16 cellular contexts compared by ENCODE assay signal in the genomic region with DNA sequence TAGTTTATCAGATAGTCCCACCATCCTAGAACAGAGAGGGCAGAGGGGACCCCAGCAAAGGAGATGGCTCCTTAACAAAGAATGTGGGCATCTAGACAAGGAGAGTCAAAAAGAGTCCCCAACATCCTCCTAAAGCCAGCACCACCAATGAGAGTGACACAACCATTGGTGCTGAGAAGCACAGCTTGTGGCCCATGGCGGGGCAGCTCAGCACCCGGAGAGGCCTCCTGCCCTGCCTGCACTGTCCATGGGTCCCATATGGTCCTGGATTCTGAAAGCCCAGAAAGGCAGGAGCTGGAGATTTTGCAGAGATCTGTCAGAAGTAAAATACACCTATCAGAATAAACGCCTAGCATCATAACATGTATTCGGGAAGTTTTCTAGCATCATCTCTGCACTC.
"Had no signal": no experiment of that assay in that cellular context is flagged by ENCODE, and none has a peak within 500 bp of the region (broad histone marks: within the 10 kb centered on the region; RNA-seq: fewer than 3 reads in every experiment).

No MANE protein-coding gene starts in this region.

- DNase-seq: activated CD4-positive, alpha-beta T cell treated with anti-CD3 and anti-CD28 coated beads, Interleukin-2, amount 10 ng/mL, durations not matched to agents 24 days and 14 days; activated CD8-positive, alpha-beta memory T cell treated with anti-CD3 and anti-CD28 coated beads for 24 hours; activated gamma-delta T cell treated with Interleukin-2 at 50 U/mL for 16 hours; adrenal gland; effector memory CD8-positive, alpha-beta T cell; foreskin fibroblast; mesendoderm; natural killer cell; nucleus accumbens; posterior cingulate gyrus; stimulated activated CD4-positive, alpha-beta T cell treated with anti-CD3 and anti-CD28 coated beads, Interleukin-4, amount 100 ng/mL, for 1 hour; stimulated activated naive CD8-positive, alpha-beta T cell treated with anti-CD3 and anti-CD28 coated beads, Interleukin-15, amount 100 ng/mL, for 72 hours; upper lobe of left lung had no signal

- H3K4me3 ChIP-seq: adrenal gland, SJSA1, suprapubic skin, upper lobe of left lung had no signal

- H3K27me3 ChIP-seq: adrenal gland, SJSA1, suprapubic skin, upper lobe of left lung had no signal

- H3K36me3 ChIP-seq: adrenal gland, SJSA1, suprapubic skin, upper lobe of left lung had no signal

- H3K27ac ChIP-seq: SJSA1, suprapubic skin, upper lobe of left lung had no signal

- ATAC-seq: activated naive CD4-positive, alpha-beta T cell treated with anti-CD3 and anti-CD28 coated beads, Interleukin-2, amount 50 U/mL, for 72 hours; effector memory CD8-positive, alpha-beta T cell; natural killer cell; stimulated activated naive CD8-positive, alpha-beta T cell treated with anti-CD3 and anti-CD28 coated beads, Interleukin-15, amount 100 ng/mL, for 72 hours had no signal

- H3K4me1 ChIP-seq: SJSA1 had no signal

- H3K9me3 ChIP-seq: adrenal gland, SJSA1, suprapubic skin, upper lobe of left lung had no signal
